Comparison of ENCODE assay signal across 1 cellular context in the genomic region with DNA sequence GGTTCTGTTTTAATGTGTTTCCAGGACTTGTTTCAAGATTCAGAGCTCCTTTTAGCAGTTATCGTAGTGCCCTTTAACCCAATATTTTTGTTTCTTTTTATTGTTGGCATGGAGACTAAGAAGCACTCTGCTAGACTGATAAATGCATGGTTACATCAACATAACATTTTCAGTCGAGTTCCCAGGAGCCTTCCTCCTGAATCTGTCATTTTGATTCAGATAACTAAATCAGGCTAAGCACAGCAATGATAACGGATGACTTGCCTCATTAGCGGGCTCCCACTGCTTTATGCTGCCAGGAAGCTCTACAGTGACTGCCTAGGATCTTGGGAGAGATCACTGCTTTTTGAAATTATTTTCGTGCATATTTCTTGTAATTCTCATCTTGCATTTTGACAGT.
TF ChIP-seq lines count a peak whose summit lies in the region.

No MANE protein-coding gene starts in this region.

TF ChIP-seq in HepG2, 621 proteins besides CTCF, POLR2A, EP300 and RAD21:
- TF ChIP-seq, protein P1, sequence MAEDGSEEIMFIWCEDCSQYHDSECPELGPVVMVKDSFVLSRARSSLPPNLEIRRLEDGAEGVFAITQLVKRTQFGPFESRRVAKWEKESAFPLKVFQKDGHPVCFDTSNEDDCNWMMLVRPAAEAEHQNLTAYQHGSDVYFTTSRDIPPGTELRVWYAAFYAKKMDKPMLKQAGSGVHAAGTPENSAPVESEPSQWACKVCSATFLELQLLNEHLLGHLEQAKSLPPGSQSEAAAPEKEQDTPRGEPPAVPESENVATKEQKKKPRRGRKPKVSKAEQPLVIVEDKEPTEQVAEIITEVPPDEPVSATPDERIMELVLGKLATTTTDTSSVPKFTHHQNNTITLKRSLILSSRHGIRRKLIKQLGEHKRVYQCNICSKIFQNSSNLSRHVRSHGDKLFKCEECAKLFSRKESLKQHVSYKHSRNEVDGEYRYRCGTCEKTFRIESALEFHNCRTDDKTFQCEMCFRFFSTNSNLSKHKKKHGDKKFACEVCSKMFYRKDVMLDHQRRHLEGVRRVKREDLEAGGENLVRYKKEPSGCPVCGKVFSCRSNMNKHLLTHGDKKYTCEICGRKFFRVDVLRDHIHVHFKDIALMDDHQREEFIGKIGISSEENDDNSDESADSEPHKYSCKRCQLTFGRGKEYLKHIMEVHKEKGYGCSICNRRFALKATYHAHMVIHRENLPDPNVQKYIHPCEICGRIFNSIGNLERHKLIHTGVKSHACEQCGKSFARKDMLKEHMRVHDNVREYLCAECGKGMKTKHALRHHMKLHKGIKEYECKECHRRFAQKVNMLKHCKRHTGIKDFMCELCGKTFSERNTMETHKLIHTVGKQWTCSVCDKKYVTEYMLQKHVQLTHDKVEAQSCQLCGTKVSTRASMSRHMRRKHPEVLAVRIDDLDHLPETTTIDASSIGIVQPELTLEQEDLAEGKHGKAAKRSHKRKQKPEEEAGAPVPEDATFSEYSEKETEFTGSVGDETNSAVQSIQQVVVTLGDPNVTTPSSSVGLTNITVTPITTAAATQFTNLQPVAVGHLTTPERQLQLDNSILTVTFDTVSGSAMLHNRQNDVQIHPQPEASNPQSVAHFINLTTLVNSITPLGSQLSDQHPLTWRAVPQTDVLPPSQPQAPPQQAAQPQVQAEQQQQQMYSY (CRISPR knock-in tag; IDR thresholded peaks at IDR 0.05): no peak
- TF ChIP-seq ZNF674 (CRISPR knock-in tag; IDR thresholded peaks at IDR 0.05; ENCODE audit: low read depth) (no peak), SMAD9 (CRISPR knock-in tag; IDR thresholded peaks at IDR 0.05) (no peak), ZNF251 (CRISPR knock-in tag; IDR thresholded peaks at IDR 0.05) (no peak), ZNF629 (CRISPR knock-in tag; conservative IDR thresholded peaks at IDR 0.05) (no peak), ATF7 (IDR thresholded peaks at IDR 0.05) (no peak), ATF7 (CRISPR knock-in tag; IDR thresholded peaks at IDR 0.05) (no peak), ZNF382 (CRISPR knock-in tag; IDR thresholded peaks at IDR 0.05; ENCODE audit: borderline replicate concordance) (no peak), KLF12 (CRISPR knock-in tag; IDR thresholded peaks at IDR 0.05; ENCODE audit: borderline replicate concordance) (no peak), PRMT3 (CRISPR knock-in tag; IDR thresholded peaks at IDR 0.05; ENCODE audit: borderline replicate concordance, low read depth) (no peak), NR1H2 (CRISPR knock-in tag; IDR thresholded peaks at IDR 0.05; ENCODE audit: borderline replicate concordance, low read depth) (no peak), PTBP1 (IDR thresholded peaks at IDR 0.05; ENCODE audit: low read depth, low read length, poor library complexity, severe bottlenecking) (no peak), SP5 (CRISPR knock-in tag; IDR thresholded peaks at IDR 0.05; ENCODE audit: borderline replicate concordance, low read depth) (no peak), SCMH1 (CRISPR knock-in tag; IDR thresholded peaks at IDR 0.05; ENCODE audit: borderline replicate concordance) (no peak), ZFY (CRISPR knock-in tag; IDR thresholded peaks at IDR 0.05) (no peak), MYC (CRISPR knock-in tag; IDR thresholded peaks at IDR 0.05; ENCODE audit: borderline replicate concordance) (no peak)
- TF ChIP-seq, protein P2, sequence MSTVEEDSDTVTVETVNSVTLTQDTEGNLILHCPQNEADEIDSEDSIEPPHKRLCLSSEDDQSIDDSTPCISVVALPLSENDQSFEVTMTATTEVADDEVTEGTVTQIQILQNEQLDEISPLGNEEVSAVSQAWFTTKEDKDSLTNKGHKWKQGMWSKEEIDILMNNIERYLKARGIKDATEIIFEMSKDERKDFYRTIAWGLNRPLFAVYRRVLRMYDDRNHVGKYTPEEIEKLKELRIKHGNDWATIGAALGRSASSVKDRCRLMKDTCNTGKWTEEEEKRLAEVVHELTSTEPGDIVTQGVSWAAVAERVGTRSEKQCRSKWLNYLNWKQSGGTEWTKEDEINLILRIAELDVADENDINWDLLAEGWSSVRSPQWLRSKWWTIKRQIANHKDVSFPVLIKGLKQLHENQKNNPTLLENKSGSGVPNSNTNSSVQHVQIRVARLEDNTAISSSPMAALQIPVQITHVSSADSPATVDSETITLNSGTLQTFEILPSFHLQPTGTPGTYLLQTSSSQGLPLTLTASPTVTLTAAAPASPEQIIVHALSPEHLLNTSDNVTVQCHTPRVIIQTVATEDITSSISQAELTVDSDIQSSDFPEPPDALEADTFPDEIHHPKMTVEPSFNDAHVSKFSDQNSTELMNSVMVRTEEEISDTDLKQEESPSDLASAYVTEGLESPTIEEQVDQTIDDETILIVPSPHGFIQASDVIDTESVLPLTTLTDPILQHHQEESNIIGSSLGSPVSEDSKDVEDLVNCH (CRISPR knock-in tag; IDR thresholded peaks at IDR 0.05): no peak
- TF ChIP-seq, protein P3, sequence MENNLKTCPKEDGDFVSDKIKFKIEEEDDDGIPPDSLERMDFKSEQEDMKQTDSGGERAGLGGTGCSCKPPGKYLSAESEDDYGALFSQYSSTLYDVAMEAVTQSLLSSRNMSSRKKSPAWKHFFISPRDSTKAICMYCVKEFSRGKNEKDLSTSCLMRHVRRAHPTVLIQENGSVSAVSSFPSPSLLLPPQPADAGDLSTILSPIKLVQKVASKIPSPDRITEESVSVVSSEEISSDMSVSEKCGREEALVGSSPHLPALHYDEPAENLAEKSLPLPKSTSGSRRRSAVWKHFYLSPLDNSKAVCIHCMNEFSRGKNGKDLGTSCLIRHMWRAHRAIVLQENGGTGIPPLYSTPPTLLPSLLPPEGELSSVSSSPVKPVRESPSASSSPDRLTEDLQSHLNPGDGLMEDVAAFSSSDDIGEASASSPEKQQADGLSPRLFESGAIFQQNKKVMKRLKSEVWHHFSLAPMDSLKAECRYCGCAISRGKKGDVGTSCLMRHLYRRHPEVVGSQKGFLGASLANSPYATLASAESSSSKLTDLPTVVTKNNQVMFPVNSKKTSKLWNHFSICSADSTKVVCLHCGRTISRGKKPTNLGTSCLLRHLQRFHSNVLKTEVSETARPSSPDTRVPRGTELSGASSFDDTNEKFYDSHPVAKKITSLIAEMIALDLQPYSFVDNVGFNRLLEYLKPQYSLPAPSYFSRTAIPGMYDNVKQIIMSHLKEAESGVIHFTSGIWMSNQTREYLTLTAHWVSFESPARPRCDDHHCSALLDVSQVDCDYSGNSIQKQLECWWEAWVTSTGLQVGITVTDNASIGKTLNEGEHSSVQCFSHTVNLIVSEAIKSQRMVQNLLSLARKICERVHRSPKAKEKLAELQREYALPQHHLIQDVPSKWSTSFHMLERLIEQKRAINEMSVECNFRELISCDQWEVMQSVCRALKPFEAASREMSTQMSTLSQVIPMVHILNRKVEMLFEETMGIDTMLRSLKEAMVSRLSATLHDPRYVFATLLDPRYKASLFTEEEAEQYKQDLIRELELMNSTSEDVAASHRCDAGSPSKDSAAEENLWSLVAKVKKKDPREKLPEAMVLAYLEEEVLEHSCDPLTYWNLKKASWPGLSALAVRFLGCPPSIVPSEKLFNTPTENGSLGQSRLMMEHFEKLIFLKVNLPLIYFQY (CRISPR knock-in tag; IDR thresholded peaks at IDR 0.05; ENCODE audit: borderline replicate concordance): no peak
- TF ChIP-seq, protein P4, sequence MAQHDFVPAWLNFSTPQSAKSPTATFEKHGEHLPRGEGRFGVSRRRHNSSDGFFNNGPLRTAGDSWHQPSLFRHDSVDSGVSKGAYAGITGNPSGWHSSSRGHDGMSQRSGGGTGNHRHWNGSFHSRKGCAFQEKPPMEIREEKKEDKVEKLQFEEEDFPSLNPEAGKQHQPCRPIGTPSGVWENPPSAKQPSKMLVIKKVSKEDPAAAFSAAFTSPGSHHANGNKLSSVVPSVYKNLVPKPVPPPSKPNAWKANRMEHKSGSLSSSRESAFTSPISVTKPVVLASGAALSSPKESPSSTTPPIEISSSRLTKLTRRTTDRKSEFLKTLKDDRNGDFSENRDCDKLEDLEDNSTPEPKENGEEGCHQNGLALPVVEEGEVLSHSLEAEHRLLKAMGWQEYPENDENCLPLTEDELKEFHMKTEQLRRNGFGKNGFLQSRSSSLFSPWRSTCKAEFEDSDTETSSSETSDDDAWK (CRISPR knock-in tag; IDR thresholded peaks at IDR 0.05): no peak
- TF ChIP-seq, protein P5, sequence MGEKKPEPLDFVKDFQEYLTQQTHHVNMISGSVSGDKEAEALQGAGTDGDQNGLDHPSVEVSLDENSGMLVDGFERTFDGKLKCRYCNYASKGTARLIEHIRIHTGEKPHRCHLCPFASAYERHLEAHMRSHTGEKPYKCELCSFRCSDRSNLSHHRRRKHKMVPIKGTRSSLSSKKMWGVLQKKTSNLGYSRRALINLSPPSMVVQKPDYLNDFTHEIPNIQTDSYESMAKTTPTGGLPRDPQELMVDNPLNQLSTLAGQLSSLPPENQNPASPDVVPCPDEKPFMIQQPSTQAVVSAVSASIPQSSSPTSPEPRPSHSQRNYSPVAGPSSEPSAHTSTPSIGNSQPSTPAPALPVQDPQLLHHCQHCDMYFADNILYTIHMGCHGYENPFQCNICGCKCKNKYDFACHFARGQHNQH (CRISPR knock-in tag; IDR thresholded peaks at IDR 0.05): no peak
